In the genomic region with DNA sequence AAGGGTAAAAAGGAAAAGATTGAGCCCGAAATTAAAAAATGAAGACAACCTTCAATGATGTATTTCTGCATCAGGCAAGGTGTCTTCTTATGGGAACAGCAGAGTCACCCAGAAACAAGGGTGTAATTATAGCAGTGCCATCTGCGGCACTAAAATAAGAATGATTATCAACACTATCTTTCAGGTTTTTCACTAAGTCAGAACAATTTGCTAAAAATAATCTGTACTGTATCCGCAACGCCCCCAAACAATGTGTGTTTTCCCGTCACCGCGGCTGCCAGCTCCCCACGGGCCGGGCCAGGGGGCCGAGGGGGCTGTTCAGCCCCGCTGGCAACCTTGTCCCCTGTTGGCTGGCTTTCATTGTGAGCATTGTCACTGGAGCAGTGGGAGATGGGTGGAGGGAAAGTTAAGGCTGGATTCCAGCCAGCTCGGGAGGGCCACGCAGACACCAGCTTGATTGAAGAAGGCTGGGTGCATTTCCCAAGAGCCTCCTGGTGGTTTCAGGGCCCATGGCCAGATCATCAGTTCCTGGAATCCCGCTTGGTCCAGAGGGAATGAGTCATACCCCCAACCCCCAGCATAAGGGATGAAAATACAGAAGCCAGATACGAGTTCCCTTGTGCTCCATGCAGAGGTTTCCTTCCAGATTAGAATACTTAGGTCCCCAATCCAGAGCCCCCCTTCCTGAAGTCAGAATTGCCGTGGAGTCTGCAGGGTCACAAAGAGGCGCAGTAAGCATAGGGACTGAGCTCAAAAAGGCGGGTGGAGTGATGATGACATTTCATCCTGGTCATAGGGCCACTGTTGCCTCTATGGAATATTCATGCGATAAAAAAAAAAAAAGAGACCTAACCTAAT, we compare ENCODE assay signal across 8 cellular contexts.
DNase-seq lines count a peak whose midpoint lies in the region; ATAC-seq and TF ChIP-seq lines count a peak whose summit lies in the region.

No MANE protein-coding gene starts in this region.

- H3F3A ChIP-seq in SK-N-SH (replicated peaks; ENCODE audit: insufficient read depth) = no peaks in the 10 kb centered on the region

- ATAC-seq in GM18867 (IDR thresholded peaks at IDR 0.05; ENCODE audit: unreplicated experiment) (peak; percentile 46), GM21737 (IDR thresholded peaks at IDR 0.05; ENCODE audit: unreplicated experiment) (no peak), HG03097 (IDR thresholded peaks at IDR 0.05; ENCODE audit: low FRiP score, unreplicated experiment) (no peak)

- 18% methylated on average over 19 of the region's 19 CpGs for WGBS in SK-N-SH (ENCODE audit: low lambda C conversion rate)

- no peak; the same call in 1 of the 2 replicates for TF ChIP-seq CTCF in SK-N-SH (IDR thresholded peaks at IDR 0.05)

- H2AFZ ChIP-seq in SK-N-SH (ENCODE audit: low read depth) = peak overlapping the region; percentile 80

- peak; percentile 61 to 70; a peak in 3 of 4 replicates for TF ChIP-seq EP300 in SK-N-SH (IDR thresholded peaks at IDR 0.05; ENCODE audit: borderline replicate concordance in 1 of 2, low read depth in 1 of 2, low read length in 1 of 2)

- peaks cover 7% of the 10 kb centered on the region for H3K36me3 Mint-ChIP-seq in IgD-negative memory B cell

- H3K9ac ChIP-seq in SK-N-SH = peak overlapping the region; percentile 32; the same call in 1 of the 2 replicates

- H3K27me3 ChIP-seq in SK-N-SH (ENCODE audit: insufficient read depth) = no peaks in the 10 kb centered on the region

- H3K4me3 ChIP-seq in SK-N-SH (ENCODE audit: low read depth in 2 of 2, low read length in 1 of 2) = no peak overlapping the region; a peak in 2 of 4 replicates

- peaks cover 34 to 44% (median 42%) of the 10 kb centered on the region in 3 donors for H3K4me1 Mint-ChIP-seq in IgD-negative memory B cell

- no peaks in the 10 kb centered on the region for H3K9me2 ChIP-seq in SK-N-SH

- intact Hi-C loops in posterior vena cava (cut with DNase I) = loop anchor here in 1 of 2 donors (5.0 kb wide), 1 partner anchor 251 kb away; no protein-coding TSS in a partner anchor

- H3K4me1 ChIP-seq in SK-N-SH (ENCODE audit: control insufficient read depth in 1 of 2, insufficient read depth in 2 of 2, low read depth in 1 of 2, low read length in 1 of 2) = peaks cover 15 to 31% of the 10 kb centered on the region in 2 experiments; a peak in 3 of 4 replicates

- no peaks in the 10 kb centered on the region for H3K9me3 ChIP-seq in SK-N-SH

- no peaks in the 10 kb centered on the region for H3K9me3 Mint-ChIP-seq in IgD-negative memory B cell

- H3K4me2 ChIP-seq in SK-N-SH = peak overlapping the region; percentile 69

- no peaks in the 10 kb centered on the region for H3K79me2 ChIP-seq in SK-N-SH (ENCODE audit: insufficient read depth)

- no peaks in the 10 kb centered on the region for H3K36me3 ChIP-seq in SK-N-SH (replicated peaks in 1 of 2; ENCODE audit: control insufficient read depth in 1 of 2, insufficient read depth in 2 of 2, low read length in 1 of 2)

- H3K4me3 Mint-ChIP-seq in IgD-negative memory B cell = peak overlapping the region in 2 of 4 donors; percentile 45 to 63

- H3K27ac ChIP-seq in SK-N-SH (ENCODE audit: low read depth in 2 of 2, low read length in 1 of 2) = peak overlapping the region; percentile 60 to 97

- TF ChIP-seq RAD21 in SK-N-SH (IDR thresholded peaks at IDR 0.05; ENCODE audit: low read length) = no peak; the same call in 1 of the 2 replicates

- H3K27ac Mint-ChIP-seq in IgD-negative memory B cell = peak overlapping the region in 2 of 3 donors; percentile 3 to 48

- DNase-seq in SK-N-SH (peak; percentile 86), globus pallidus (ENCODE audit: low spot score) (peak; percentile 65), posterior vena cava (ENCODE audit: low spot score) (peak; percentile 90)
- DNase-seq in activated CD4-positive, CD25-positive, alpha-beta regulatory T cell treated with anti-CD3 and anti-CD28 coated beads, Interleukin-2, amount 50 U/mL, for 72 hours = no peak

- CTCF ChIA-PET in SK-N-SH (lab: Yijun Ruan, JAX) = interaction anchor here (0.7 to 2.4 kb wide), 11 partner anchors 17 to 201 kb away, joined by 3 to 9 read pairs (median 3); no protein-coding TSS in a partner anchor

- no peaks in the 10 kb centered on the region for H4K20me1 ChIP-seq in SK-N-SH (ENCODE audit: insufficient read depth)

- POLR2A ChIA-PET in SK-N-SH (lab: Yijun Ruan, JAX) = interaction anchor here (0.8 to 3.1 kb wide), 3 partner anchors 21 to 90 kb away, joined by 4 to 22 read pairs (median 7); a partner anchor contains a TSS

- H3K27me3 Mint-ChIP-seq in IgD-negative memory B cell = peaks cover 1% of the 10 kb centered on the region

TF ChIP-seq in SK-N-SH, 30 proteins besides CTCF, POLR2A, EP300 and RAD21 (continues in another document):
- TF ChIP-seq, protein P1, sequence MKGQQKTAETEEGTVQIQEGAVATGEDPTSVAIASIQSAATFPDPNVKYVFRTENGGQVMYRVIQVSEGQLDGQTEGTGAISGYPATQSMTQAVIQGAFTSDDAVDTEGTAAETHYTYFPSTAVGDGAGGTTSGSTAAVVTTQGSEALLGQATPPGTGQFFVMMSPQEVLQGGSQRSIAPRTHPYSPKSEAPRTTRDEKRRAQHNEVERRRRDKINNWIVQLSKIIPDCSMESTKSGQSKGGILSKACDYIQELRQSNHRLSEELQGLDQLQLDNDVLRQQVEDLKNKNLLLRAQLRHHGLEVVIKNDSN (IDR thresholded peaks at IDR 0.05; ENCODE audit: borderline replicate concordance, low read depth) = no peak
- TF ChIP-seq FOXJ3 (CRISPR knock-in tag; IDR thresholded peaks at IDR 0.05) (no peak), TCF12 (IDR thresholded peaks at IDR 0.05) (peak; percentile 66; the same call in 1 of the 2 replicates), FOSL2 (IDR thresholded peaks at IDR 0.05; ENCODE audit: borderline replicate concordance, low read depth) (peak; percentile 92), GABPA (IDR thresholded peaks at IDR 0.05; ENCODE audit: low read depth) (no peak), JUND (IDR thresholded peaks at IDR 0.05) (peak; percentile 89), MXI1 (IDR thresholded peaks at IDR 0.05; ENCODE audit: low read depth, low read length) (0 out of 2 replicates have a peak, but pooled peaks have one; percentile 48), SIN3A (IDR thresholded peaks at IDR 0.05; ENCODE audit: borderline replicate concordance, low read depth, low read length) (no peak), RCOR1 (IDR thresholded peaks at IDR 0.05; ENCODE audit: low read length) (0 out of 2 replicates have a peak, but pooled peaks have one; percentile 10), TAF1 (IDR thresholded peaks at IDR 0.05; ENCODE audit: borderline replicate concordance, low read depth, low read length) (no peak), TEAD4 (IDR thresholded peaks at IDR 0.05; ENCODE audit: borderline replicate concordance, insufficient read depth) (0 out of 2 replicates have a peak, but pooled peaks have one; percentile 22), NRF1 (IDR thresholded peaks at IDR 0.05; ENCODE audit: low read depth, low read length) (no peak), CHD2 (IDR thresholded peaks at IDR 0.05; ENCODE audit: low read length, partially characterized antibody) (peak; percentile 69), POLR2AphosphoS5 (IDR thresholded peaks at IDR 0.05; ENCODE audit: low read depth, low read length) (no peak), GATA2 (CRISPR knock-in tag; IDR thresholded peaks at IDR 0.05) (no peak; the same call in 1 of the 2 replicates), RFX5 (IDR thresholded peaks at IDR 0.05; ENCODE audit: low read length) (no peak), NFIC (IDR thresholded peaks at IDR 0.05; ENCODE audit: borderline replicate concordance) (peak; percentile 89), SMC3 (IDR thresholded peaks at IDR 0.05; ENCODE audit: low read depth, low read length) (no peak), YY1 (IDR thresholded peaks at IDR 0.05; ENCODE audit: low read depth) (no peak), RXRA (IDR thresholded peaks at IDR 0.05; ENCODE audit: borderline replicate concordance, low read depth) (0 out of 2 replicates have a peak, but pooled peaks have one; percentile 18)
- TF ChIP-seq, protein P2, sequence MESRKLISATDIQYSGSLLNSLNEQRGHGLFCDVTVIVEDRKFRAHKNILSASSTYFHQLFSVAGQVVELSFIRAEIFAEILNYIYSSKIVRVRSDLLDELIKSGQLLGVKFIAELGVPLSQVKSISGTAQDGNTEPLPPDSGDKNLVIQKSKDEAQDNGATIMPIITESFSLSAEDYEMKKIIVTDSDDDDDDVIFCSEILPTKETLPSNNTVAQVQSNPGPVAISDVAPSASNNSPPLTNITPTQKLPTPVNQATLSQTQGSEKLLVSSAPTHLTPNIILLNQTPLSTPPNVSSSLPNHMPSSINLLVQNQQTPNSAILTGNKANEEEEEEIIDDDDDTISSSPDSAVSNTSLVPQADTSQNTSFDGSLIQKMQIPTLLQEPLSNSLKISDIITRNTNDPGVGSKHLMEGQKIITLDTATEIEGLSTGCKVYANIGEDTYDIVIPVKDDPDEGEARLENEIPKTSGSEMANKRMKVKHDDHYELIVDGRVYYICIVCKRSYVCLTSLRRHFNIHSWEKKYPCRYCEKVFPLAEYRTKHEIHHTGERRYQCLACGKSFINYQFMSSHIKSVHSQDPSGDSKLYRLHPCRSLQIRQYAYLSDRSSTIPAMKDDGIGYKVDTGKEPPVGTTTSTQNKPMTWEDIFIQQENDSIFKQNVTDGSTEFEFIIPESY (IDR thresholded peaks at IDR 0.05; ENCODE audit: borderline replicate concordance, low read depth) = no peak
- TF ChIP-seq, protein P3, sequence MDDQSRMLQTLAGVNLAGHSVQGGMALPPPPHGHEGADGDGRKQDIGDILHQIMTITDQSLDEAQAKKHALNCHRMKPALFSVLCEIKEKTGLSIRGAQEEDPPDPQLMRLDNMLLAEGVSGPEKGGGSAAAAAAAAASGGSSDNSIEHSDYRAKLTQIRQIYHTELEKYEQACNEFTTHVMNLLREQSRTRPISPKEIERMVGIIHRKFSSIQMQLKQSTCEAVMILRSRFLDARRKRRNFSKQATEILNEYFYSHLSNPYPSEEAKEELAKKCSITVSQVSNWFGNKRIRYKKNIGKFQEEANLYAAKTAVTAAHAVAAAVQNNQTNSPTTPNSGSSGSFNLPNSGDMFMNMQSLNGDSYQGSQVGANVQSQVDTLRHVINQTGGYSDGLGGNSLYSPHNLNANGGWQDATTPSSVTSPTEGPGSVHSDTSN (IDR thresholded peaks at IDR 0.05) = peak; percentile 43; the same call in 1 of the 2 replicates
- TF ChIP-seq, protein P4, sequence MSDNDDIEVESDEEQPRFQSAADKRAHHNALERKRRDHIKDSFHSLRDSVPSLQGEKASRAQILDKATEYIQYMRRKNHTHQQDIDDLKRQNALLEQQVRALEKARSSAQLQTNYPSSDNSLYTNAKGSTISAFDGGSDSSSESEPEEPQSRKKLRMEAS (IDR thresholded peaks at IDR 0.05; ENCODE audit: low read depth) = peak; percentile 46; the same call in 1 of the 2 replicates
